8 cellular contexts compared by ENCODE assay signal in the genomic region with DNA sequence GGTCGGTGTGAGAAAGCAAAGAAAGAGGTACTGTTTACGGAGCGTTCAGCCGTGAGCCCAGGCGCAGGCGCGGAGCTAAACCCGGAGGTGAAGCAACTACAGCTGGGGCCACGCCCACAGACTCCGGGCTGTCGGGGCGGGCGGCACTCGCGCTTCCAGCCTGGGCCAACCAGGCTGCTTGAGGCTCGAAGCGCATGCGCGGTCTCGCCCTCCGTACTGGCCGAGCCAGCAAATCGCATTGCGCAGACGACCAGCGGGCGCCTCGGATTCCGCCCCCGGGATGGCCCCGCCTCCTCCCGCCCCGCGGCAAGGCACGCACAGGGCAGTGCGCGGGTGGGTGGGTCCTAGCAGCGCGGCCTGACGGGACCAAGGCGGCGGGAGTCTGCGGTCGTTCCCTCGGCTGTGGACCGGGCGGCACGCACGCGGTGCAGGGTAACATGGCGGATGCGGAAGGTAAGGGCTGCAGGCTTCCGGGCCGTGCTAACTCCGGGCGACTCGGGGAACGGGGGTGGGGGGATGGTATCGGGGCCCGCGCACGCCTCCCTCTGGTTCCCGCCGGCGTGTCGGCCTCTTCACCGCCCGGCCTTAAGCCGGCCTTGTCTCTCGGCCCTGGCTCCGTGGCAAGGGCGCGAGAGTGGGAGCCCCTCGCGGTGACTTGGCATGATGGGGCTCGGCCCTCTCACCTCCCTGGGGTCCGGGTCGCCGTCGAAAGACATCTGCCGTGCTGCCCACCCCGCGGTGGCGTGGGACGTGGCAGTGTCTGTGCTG. TPM values are rescaled to one million over a fixed set of nuclear protein-coding genes. Genes with fewer than 3 reads are reported as not detected.
DNase-seq lines count a peak whose midpoint lies in the region; ATAC-seq and TF ChIP-seq lines count a peak whose summit lies in the region.

A gene (plus strand): TSS at position 336 of the 768 bp plus-strand sequence. CDS start 102 bp downstream, at position 438.

- H3K27ac ChIP-seq in colonic mucosa, result peak within 1 kb of the TSS; percentile 69

- peak within 1 kb of the TSS; percentile 30 to 73 for H3K9ac ChIP-seq in colonic mucosa (ENCODE audit: low read depth in 2 of 2, low read length in 2 of 2)

- H3K36me3 ChIP-seq in BE2C (peaks cover 40% of the 10 kb centered on the region), colonic mucosa (no peaks in the 10 kb centered on the region)

- TF ChIP-seq CTCF in BE2C (IDR thresholded peaks at IDR 0.05; ENCODE audit: low read depth, low read length), result no peak
- TF ChIP-seq CTCF in colonic mucosa (IDR thresholded peaks at IDR 0.05), result no peak

- intact Hi-C loops in colonic mucosa (cut with DNase I), result no loop called here
- intact Hi-C loops in left colon (cut with DNase I, micrococcal nuclease), result no loop called here

- H3K27me3 ChIP-seq in BE2C (no peaks in the 10 kb centered on the region), colonic mucosa (no peaks in the 10 kb centered on the region)

- H3K4me3 ChIP-seq in BE2C (ENCODE audit: low read depth, low read length) (peak within 1 kb of the TSS; percentile 76), colonic mucosa (peak within 1 kb of the TSS; percentile 64)

- DNase-seq in BE2C, result peak; percentile 97
- peak; percentile 78 for DNase-seq in GM19238 (ENCODE audit: insufficient read length, low spot score)
- DNase-seq in NCI-H524 (lab: John Stamatoyannopoulos, UW), result peak; percentile 95 to 99
- peak; percentile 91 to 96 for DNase-seq in activated CD4-positive, alpha-beta T cell treated with anti-CD3 and anti-CD28 coated beads for 4 hours
- peak; percentile 93 for DNase-seq in colonic mucosa
- peak; percentile 95 to 96 for DNase-seq in left colon
- peak; percentile 96 for DNase-seq in stimulated activated CD4-positive, alpha-beta T cell treated with anti-CD3 and anti-CD28 coated beads, Interleukin-1b, Interleukin-23, amount 100 ng/mL, for 48 hours

- H3K9me3 ChIP-seq in BE2C, result no peaks in the 10 kb centered on the region
- no peaks in the 10 kb centered on the region for H3K9me3 ChIP-seq in colonic mucosa

- ATAC-seq in HG03442 (IDR thresholded peaks at IDR 0.05; ENCODE audit: unreplicated experiment) (peak; percentile 85), left colon (peak; percentile 95)

- H3K4me1 ChIP-seq in BE2C, result peaks cover 6% of the 10 kb centered on the region; the same call in 1 of the 2 replicates
- H3K4me1 ChIP-seq in colonic mucosa, result no peaks in the 10 kb centered on the region

RNA-seq across cellular contexts. Expression of the gene that starts here (rescaled TPM):
- 134 TPM for polyA plus RNA-seq in BE2C (2012; ENCODE audit: insufficient read depth, insufficient read length, low read depth)
- total RNA-seq in colonic mucosa (10 to 100 TPM; 28.5 to 55.0 TPM), left colon (10 to 100 TPM; 25.6 to 41.6 TPM)

Comparison
In these comparisons a context has a peak if more than half of its experiments do, and no peak if none do; other contexts are left out.
1. Peak in every context shown above with its lines: DNase-seq, ATAC-seq, H3K4me3 ChIP-seq and H3K27ac ChIP-seq.